ENCODE assay signal across 9 cellular contexts in genomic region chr2:237689569-237690131, GRCh38.
DNase-seq lines count a peak whose midpoint lies in the region; ATAC-seq and TF ChIP-seq lines count a peak whose summit lies in the region.
"Had no signal": no experiment of that assay in that cellular context is flagged by ENCODE, and none has a peak within 500 bp of the region (broad histone marks: within the 10 kb centered on the region; RNA-seq: fewer than 3 reads in every experiment).

No MANE protein-coding gene starts in this region.

- 94 to 96% methylated on average over 4 to 5 of the region's 5 CpGs for WGBS in endodermal cell (ENCODE audit: insufficient coverage in 1 of 2, insufficient read length in 1 of 2), 2 experiments

- peak overlapping the region in 9 of 10 experiments; percentile 11 to 87 (median 75); a peak in 17 of 20 replicates for H3K4me3 ChIP-seq in BLaER1 treated with 17β-estradiol and CSF1 and Interleukin-3, amounts not matched to agents 10 nM and 100 nM
- H3K4me3 ChIP-seq in Loucy (ENCODE audit: low read length, poor library complexity, severe bottlenecking) = peak overlapping the region; percentile 40
- no peak overlapping the region for H3K4me3 ChIP-seq in colonic mucosa
- H3K4me3 ChIP-seq in endodermal cell (ENCODE audit: low read length) = no peak overlapping the region

- no peaks in the 10 kb centered on the region for H3K27me3 Mint-ChIP-seq in naive B cell
- H3K27me3 Mint-ChIP-seq in endodermal cell (ENCODE audit: insufficient read depth) = peaks cover 18% of the 10 kb centered on the region

- intact Hi-C loops in colonic mucosa (cut with DNase I) = no loop called here

- H3K4me1 Mint-ChIP-seq in naive B cell = peaks cover 67 to 73% (median 69%) of the 10 kb centered on the region in 3 donors
- H3K4me1 Mint-ChIP-seq in endodermal cell = peaks cover 21% of the 10 kb centered on the region

- DNase-seq in colonic mucosa (peak; percentile 77), naive B cell (no peak), endodermal cell (no peak), NCI-H2227 treated with DMSO at 0.1 percent for 48 hours (lab: John Stamatoyannopoulos, UW) (no peak), NCI-H2196 (lab: John Stamatoyannopoulos, UW; ENCODE audit: unreplicated experiment) (no peak)
- DNase-seq in stimulated activated CD4-positive, alpha-beta T cell treated with anti-CD3 and anti-CD28 coated beads, Interleukin-2, amount 100 ng/mL, for 48 hours = no peak
- DNase-seq: NCI-H510A treated with DMSO at 0.1 percent for 48 hours had no signal

- H3K9ac ChIP-seq in BLaER1 treated with 17β-estradiol and CSF1 and Interleukin-3, amounts not matched to agents 10 nM and 100 nM = peak overlapping the region; percentile 74 to 88 (median 84)
- H3K9ac ChIP-seq in Loucy (ENCODE audit: low read depth, low read length, poor library complexity, severe bottlenecking) (peak overlapping the region; percentile 39), colonic mucosa (ENCODE audit: low read depth in 2 of 2, low read length in 2 of 2) (peak overlapping the region; percentile 19 to 24), endodermal cell (ENCODE audit: extremely low read depth, low read length, poor library complexity, severe bottlenecking) (no peak overlapping the region)

- no peaks in the 10 kb centered on the region for H3K36me3 Mint-ChIP-seq in naive B cell
- peaks cover 30% of the 10 kb centered on the region for H3K36me3 Mint-ChIP-seq in endodermal cell (ENCODE audit: low read depth)

- peaks cover 0 to 46% (median 11%) of the 10 kb centered on the region in 11 experiments; a peak in 10 of 22 replicates for H4K20me1 ChIP-seq in BLaER1 treated with 17β-estradiol and CSF1 and Interleukin-3, amounts not matched to agents 10 nM and 100 nM
- peaks cover 14% of the 10 kb centered on the region for H4K20me1 ChIP-seq in Loucy (ENCODE audit: insufficient read depth, low read length, poor library complexity, severe bottlenecking)

- H3K4me3 Mint-ChIP-seq in naive B cell (peak overlapping the region; percentile 84 to 94 (median 88)), endodermal cell (no peak overlapping the region)

- peaks cover 0 to 9% (median 2%) of the 10 kb centered on the region in 11 experiments; a peak in 5 of 22 replicates for H3K36me3 ChIP-seq in BLaER1 treated with 17β-estradiol and CSF1 and Interleukin-3, amounts not matched to agents 10 nM and 100 nM
- H3K36me3 ChIP-seq in Loucy (ENCODE audit: insufficient read depth, low read length) = no peaks in the 10 kb centered on the region
- H3K36me3 ChIP-seq in colonic mucosa = no peaks in the 10 kb centered on the region
- H3K36me3 ChIP-seq in endodermal cell (ENCODE audit: control insufficient read depth, insufficient read depth, low read length) = peaks cover 34% of the 10 kb centered on the region

- peak overlapping the region; percentile 83 to 98 (median 93) for H3K27ac ChIP-seq in BLaER1 treated with 17β-estradiol and CSF1 and Interleukin-3, amounts not matched to agents 10 nM and 100 nM
- H3K27ac ChIP-seq in colonic mucosa (no peak overlapping the region), endodermal cell (ENCODE audit: low read depth, low read length) (no peak overlapping the region)

- peaks cover 33% of the 10 kb centered on the region for H3K79me2 ChIP-seq in Loucy (ENCODE audit: insufficient read depth, low read length)

- H3K4me2 ChIP-seq in BLaER1 treated with 17β-estradiol and CSF1 and Interleukin-3, amounts not matched to agents 10 nM and 100 nM = peak overlapping the region; percentile 92 to 100 (median 99)
- H3K4me2 ChIP-seq in Loucy (ENCODE audit: low read depth, low read length, poor library complexity, severe bottlenecking) = peak overlapping the region; percentile 84

- TF ChIP-seq CTCF in Loucy (conservative IDR thresholded peaks at IDR 0.05; ENCODE audit: low read length) = no peak
- no peak for TF ChIP-seq CTCF in colonic mucosa (IDR thresholded peaks at IDR 0.05)
- no peak for TF ChIP-seq CTCF in endodermal cell (conservative IDR thresholded peaks at IDR 0.05)

- H3K9me2 ChIP-seq in Loucy (replicated peaks; ENCODE audit: low read depth, low read length) = no peaks in the 10 kb centered on the region

- peaks cover 3% of the 10 kb centered on the region; the same call in 1 of the 2 replicates for H3F3A ChIP-seq in Loucy (ENCODE audit: low read depth)

- ATAC-seq in naive B cell (ENCODE audit: low read depth in 2 of 2) = no peak

- no peak overlapping the region for H2AFZ ChIP-seq in Loucy (ENCODE audit: low read length)

- H3K9me3 ChIP-seq in BLaER1 treated with 17β-estradiol and CSF1 and Interleukin-3, amounts not matched to agents 10 nM and 100 nM (replicated peaks in 1 of 11) = no peaks in the 10 kb centered on the region
- no peaks in the 10 kb centered on the region for H3K9me3 ChIP-seq in Loucy (ENCODE audit: insufficient read depth, low read depth, low read length)
- H3K9me3 ChIP-seq in colonic mucosa = no peaks in the 10 kb centered on the region
- peaks cover 2% of the 10 kb centered on the region for H3K9me3 ChIP-seq in endodermal cell (ENCODE audit: control insufficient read depth, low read length)

- no peaks in the 10 kb centered on the region for H3K27me3 ChIP-seq in BLaER1 treated with 17β-estradiol and CSF1 and Interleukin-3, amounts not matched to agents 10 nM and 100 nM
- no peaks in the 10 kb centered on the region for H3K27me3 ChIP-seq in Loucy (ENCODE audit: insufficient read depth, low read length, poor library complexity, severe bottlenecking)
- H3K27me3 ChIP-seq in colonic mucosa = no peaks in the 10 kb centered on the region
- no peaks in the 10 kb centered on the region for H3K27me3 ChIP-seq in endodermal cell (ENCODE audit: control insufficient read depth, insufficient read depth, low read length, poor library complexity, severe bottlenecking)

- H3K4me1 ChIP-seq in BLaER1 treated with 17β-estradiol and CSF1 and Interleukin-3, amounts not matched to agents 10 nM and 100 nM = peaks cover 64 to 79% (median 72%) of the 10 kb centered on the region in 10 experiments
- H3K4me1 ChIP-seq in Loucy (ENCODE audit: insufficient read depth, low read length, poor library complexity, severe bottlenecking) (peaks cover 52% of the 10 kb centered on the region), colonic mucosa (peaks cover 20% of the 10 kb centered on the region), endodermal cell (ENCODE audit: control insufficient read depth, insufficient read depth, low read length) (peaks cover 4% of the 10 kb centered on the region)

- H3K27ac Mint-ChIP-seq in naive B cell (peak overlapping the region; percentile 99 to 100 (median 100)), endodermal cell (no peak overlapping the region)

- no peaks in the 10 kb centered on the region for H3K9me3 Mint-ChIP-seq in naive B cell
- H3K9me3 Mint-ChIP-seq in endodermal cell = peaks cover 7% of the 10 kb centered on the region

Comparison
In these comparisons a context has a peak if more than half of its experiments do, and no peak if none do; other contexts are left out.
1. H3K27ac ChIP-seq: peak in BLaER1 treated with 17β-estradiol and CSF1 and Interleukin-3, amounts not matched to agents 10 nM and 100 nM (11 of 11); none in colonic mucosa (single experiment) and endodermal cell (single experiment).
2. H3K4me3 ChIP-seq: peak in BLaER1 treated with 17β-estradiol and CSF1 and Interleukin-3, amounts not matched to agents 10 nM and 100 nM (9 of 10) and Loucy (single experiment); none in colonic mucosa (single experiment) and endodermal cell (single experiment).